In genomic region chr14:72478397-72479025, GRCh38 we compare ENCODE assay signal across 1 cellular context.
TF ChIP-seq lines count a peak whose summit lies in the region.

No MANE protein-coding gene starts in this region.

TF ChIP-seq in H1, 55 proteins besides CTCF, POLR2A, EP300 and RAD21 (continued from another document):
- TF ChIP-seq EZH2 (IDR thresholded peaks at IDR 0.05; ENCODE audit: low read depth, low read length, severe bottlenecking), result no peak
- no peak for TF ChIP-seq TAF7 (optimal IDR thresholded peaks at IDR 0.05; ENCODE audit: borderline replicate concordance, low read depth, low read length)
- TF ChIP-seq ATF2 (IDR thresholded peaks at IDR 0.05; ENCODE audit: low read length), result no peak
- no peak for TF ChIP-seq CBX8 (IDR thresholded peaks at IDR 0.05; ENCODE audit: borderline replicate concordance, low read depth, low read length)
- TF ChIP-seq CHD7 (IDR thresholded peaks at IDR 0.05; ENCODE audit: insufficient replicate concordance, low read length), result no peak
